Comparison of ENCODE assay signal across 14 cellular contexts in the genomic region with DNA sequence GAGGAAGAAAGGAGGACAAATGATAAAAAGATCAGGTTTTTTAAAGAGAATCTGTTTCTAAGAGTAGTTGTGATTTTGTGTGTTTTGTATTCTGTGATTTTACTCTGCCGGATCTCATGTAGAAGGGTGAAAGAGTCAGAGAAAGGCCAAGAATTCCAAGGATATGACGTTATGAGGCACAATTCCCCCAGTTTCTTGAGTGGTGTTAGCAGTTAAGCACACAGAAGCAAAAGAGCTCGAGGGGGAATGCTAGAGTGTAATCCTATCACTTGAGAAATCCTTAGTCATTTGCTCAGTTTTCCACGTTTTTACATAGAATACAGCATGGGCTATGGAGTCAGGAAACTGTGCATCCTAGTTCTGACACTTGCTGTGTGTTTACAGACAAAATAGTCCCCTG. TPM values are rescaled to one million over a fixed set of nuclear protein-coding genes. Genes with fewer than 3 reads are reported as not detected.
A peak's percentile ranks its signal among the peaks of the same experiment; 100 is the strongest.
DNase-seq lines count a peak whose midpoint lies in the region; ATAC-seq and TF ChIP-seq lines count a peak whose summit lies in the region.
"Had no signal": no experiment of that assay in that cellular context is flagged by ENCODE, and none has a peak within 500 bp of the region (broad histone marks: within the 10 kb centered on the region; RNA-seq: fewer than 3 reads in every experiment).

No MANE protein-coding gene starts in this region.

- peak; percentile 19 to 34 for ATAC-seq in left cardiac atrium
- ATAC-seq in thoracic aorta (ENCODE audit: insufficient number of reproducible peaks, low FRiP score, low read depth): peak; percentile 76
- ATAC-seq in stimulated activated naive CD8-positive, alpha-beta T cell treated with anti-CD3 and anti-CD28 coated beads, Interleukin-15, amount 100 ng/mL, for 72 hours: no peak
- ATAC-seq in WTC11: no peak
- ATAC-seq in GM21786 (IDR thresholded peaks at IDR 0.05; ENCODE audit: unreplicated experiment): no peak

- H3K27ac ChIP-seq in thoracic aorta: peak overlapping the region; percentile 16 to 35
- H3K27ac ChIP-seq: esophagus muscularis mucosa had no signal

- no peak overlapping the region for H3K27ac Mint-ChIP-seq in stimulated activated naive CD8-positive, alpha-beta T cell treated with anti-CD3 and anti-CD28 coated beads, Interleukin-15, amount 100 ng/mL, for 72 hours
- no peak overlapping the region for H3K27ac Mint-ChIP-seq in WTC11

- POLR2A ChIA-PET in WTC11 (lab: Charles Lee): no interaction called here

- CTCF ChIA-PET in WTC11 (lab: Charles Lee): interaction anchor here (1.6 kb wide), 1 partner anchor 432 kb away, joined by 5 read pairs; no protein-coding TSS in a partner anchor

- H3K27me3 Mint-ChIP-seq in stimulated activated naive CD8-positive, alpha-beta T cell treated with anti-CD3 and anti-CD28 coated beads, Interleukin-15, amount 100 ng/mL, for 72 hours: no peaks in the 10 kb centered on the region
- no peaks in the 10 kb centered on the region for H3K27me3 Mint-ChIP-seq in WTC11 (ENCODE audit: low read depth)

- no peak overlapping the region for H3K4me3 Mint-ChIP-seq in stimulated activated naive CD8-positive, alpha-beta T cell treated with anti-CD3 and anti-CD28 coated beads, Interleukin-15, amount 100 ng/mL, for 72 hours
- no peak overlapping the region for H3K4me3 Mint-ChIP-seq in WTC11
- H3K4me3 Mint-ChIP-seq: H9 had no signal

- no peaks in the 10 kb centered on the region for H3K9me3 Mint-ChIP-seq in stimulated activated naive CD8-positive, alpha-beta T cell treated with anti-CD3 and anti-CD28 coated beads, Interleukin-15, amount 100 ng/mL, for 72 hours
- peaks cover 27% of the 10 kb centered on the region for H3K9me3 Mint-ChIP-seq in WTC11

- H3K4me1 ChIP-seq in thoracic aorta (ENCODE audit: control insufficient read depth in 1 of 2, low read depth in 2 of 2): peaks cover 10 to 24% of the 10 kb centered on the region in 2 donors

- intact Hi-C loops in left cardiac atrium (cut with DNase I): no loop called here

- H3K4me3 ChIP-seq in thoracic aorta: peak overlapping the region; percentile 17
- H3K4me3 ChIP-seq: esophagus muscularis mucosa, tibial nerve had no signal

- DNase-seq in HCEC 1CT (peak; percentile 90), astrocyte of the hippocampus (ENCODE audit: low read depth, low spot score) (peak; percentile 35), left cardiac atrium (no peak), thoracic aorta (ENCODE audit: low spot score) (no peak), Ammon's horn (ENCODE audit: low spot score) (no peak), WTC11 (ENCODE audit: low spot score) (no peak)
- no peak for DNase-seq in stimulated activated naive CD8-positive, alpha-beta T cell treated with anti-CD3 and anti-CD28 coated beads, Interleukin-15, amount 100 ng/mL, for 72 hours
- DNase-seq: activated gamma-delta T cell, H9, MV-4-11, OCI-M1 had no signal

- no peaks in the 10 kb centered on the region for H3K36me3 ChIP-seq in thoracic aorta

- H3K36me3 Mint-ChIP-seq in WTC11: peaks cover 19% of the 10 kb centered on the region

- TF ChIP-seq CTCF in thoracic aorta (IDR thresholded peaks at IDR 0.05) (no peak), WTC11 (IDR thresholded peaks at IDR 0.05) (no peak)

- no peaks in the 10 kb centered on the region for H3K4me1 Mint-ChIP-seq in stimulated activated naive CD8-positive, alpha-beta T cell treated with anti-CD3 and anti-CD28 coated beads, Interleukin-15, amount 100 ng/mL, for 72 hours
- H3K4me1 Mint-ChIP-seq in WTC11: peaks cover 5% of the 10 kb centered on the region

- H3K27me3 ChIP-seq in thoracic aorta (replicated peaks; ENCODE audit: insufficient read depth): no peaks in the 10 kb centered on the region
- H3K27me3 ChIP-seq: esophagus muscularis mucosa, tibial nerve had no signal

- H3K9me3 ChIP-seq in thoracic aorta: no peaks in the 10 kb centered on the region
- H3K9me3 ChIP-seq: esophagus muscularis mucosa, tibial nerve had no signal

TF ChIP-seq in WTC11, 78 proteins besides CTCF, POLR2A, EP300 and RAD21 (continues in another document):
- TF ChIP-seq, protein P1, sequence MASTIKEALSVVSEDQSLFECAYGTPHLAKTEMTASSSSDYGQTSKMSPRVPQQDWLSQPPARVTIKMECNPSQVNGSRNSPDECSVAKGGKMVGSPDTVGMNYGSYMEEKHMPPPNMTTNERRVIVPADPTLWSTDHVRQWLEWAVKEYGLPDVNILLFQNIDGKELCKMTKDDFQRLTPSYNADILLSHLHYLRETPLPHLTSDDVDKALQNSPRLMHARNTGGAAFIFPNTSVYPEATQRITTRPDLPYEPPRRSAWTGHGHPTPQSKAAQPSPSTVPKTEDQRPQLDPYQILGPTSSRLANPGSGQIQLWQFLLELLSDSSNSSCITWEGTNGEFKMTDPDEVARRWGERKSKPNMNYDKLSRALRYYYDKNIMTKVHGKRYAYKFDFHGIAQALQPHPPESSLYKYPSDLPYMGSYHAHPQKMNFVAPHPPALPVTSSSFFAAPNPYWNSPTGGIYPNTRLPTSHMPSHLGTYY (CRISPR knock-in tag; IDR thresholded peaks at IDR 0.05): no peak
- TF ChIP-seq FOXP1 (CRISPR knock-in tag; IDR thresholded peaks at IDR 0.05; ENCODE audit: borderline replicate concordance) (no peak), EMX1 (CRISPR knock-in tag; IDR thresholded peaks at IDR 0.05) (no peak), SP1 (CRISPR knock-in tag; conservative IDR thresholded peaks at IDR 0.05) (no peak), ZBTB21 (CRISPR knock-in tag; IDR thresholded peaks at IDR 0.05; ENCODE audit: borderline replicate concordance) (no peak)
- TF ChIP-seq, protein P2, sequence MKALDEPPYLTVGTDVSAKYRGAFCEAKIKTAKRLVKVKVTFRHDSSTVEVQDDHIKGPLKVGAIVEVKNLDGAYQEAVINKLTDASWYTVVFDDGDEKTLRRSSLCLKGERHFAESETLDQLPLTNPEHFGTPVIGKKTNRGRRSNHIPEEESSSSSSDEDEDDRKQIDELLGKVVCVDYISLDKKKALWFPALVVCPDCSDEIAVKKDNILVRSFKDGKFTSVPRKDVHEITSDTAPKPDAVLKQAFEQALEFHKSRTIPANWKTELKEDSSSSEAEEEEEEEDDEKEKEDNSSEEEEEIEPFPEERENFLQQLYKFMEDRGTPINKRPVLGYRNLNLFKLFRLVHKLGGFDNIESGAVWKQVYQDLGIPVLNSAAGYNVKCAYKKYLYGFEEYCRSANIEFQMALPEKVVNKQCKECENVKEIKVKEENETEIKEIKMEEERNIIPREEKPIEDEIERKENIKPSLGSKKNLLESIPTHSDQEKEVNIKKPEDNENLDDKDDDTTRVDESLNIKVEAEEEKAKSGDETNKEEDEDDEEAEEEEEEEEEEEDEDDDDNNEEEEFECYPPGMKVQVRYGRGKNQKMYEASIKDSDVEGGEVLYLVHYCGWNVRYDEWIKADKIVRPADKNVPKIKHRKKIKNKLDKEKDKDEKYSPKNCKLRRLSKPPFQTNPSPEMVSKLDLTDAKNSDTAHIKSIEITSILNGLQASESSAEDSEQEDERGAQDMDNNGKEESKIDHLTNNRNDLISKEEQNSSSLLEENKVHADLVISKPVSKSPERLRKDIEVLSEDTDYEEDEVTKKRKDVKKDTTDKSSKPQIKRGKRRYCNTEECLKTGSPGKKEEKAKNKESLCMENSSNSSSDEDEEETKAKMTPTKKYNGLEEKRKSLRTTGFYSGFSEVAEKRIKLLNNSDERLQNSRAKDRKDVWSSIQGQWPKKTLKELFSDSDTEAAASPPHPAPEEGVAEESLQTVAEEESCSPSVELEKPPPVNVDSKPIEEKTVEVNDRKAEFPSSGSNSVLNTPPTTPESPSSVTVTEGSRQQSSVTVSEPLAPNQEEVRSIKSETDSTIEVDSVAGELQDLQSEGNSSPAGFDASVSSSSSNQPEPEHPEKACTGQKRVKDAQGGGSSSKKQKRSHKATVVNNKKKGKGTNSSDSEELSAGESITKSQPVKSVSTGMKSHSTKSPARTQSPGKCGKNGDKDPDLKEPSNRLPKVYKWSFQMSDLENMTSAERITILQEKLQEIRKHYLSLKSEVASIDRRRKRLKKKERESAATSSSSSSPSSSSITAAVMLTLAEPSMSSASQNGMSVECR (CRISPR knock-in tag; IDR thresholded peaks at IDR 0.05; ENCODE audit: borderline replicate concordance): no peak
- TF ChIP-seq, protein P3, sequence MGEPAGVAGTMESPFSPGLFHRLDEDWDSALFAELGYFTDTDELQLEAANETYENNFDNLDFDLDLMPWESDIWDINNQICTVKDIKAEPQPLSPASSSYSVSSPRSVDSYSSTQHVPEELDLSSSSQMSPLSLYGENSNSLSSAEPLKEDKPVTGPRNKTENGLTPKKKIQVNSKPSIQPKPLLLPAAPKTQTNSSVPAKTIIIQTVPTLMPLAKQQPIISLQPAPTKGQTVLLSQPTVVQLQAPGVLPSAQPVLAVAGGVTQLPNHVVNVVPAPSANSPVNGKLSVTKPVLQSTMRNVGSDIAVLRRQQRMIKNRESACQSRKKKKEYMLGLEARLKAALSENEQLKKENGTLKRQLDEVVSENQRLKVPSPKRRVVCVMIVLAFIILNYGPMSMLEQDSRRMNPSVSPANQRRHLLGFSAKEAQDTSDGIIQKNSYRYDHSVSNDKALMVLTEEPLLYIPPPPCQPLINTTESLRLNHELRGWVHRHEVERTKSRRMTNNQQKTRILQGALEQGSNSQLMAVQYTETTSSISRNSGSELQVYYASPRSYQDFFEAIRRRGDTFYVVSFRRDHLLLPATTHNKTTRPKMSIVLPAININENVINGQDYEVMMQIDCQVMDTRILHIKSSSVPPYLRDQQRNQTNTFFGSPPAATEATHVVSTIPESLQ (CRISPR knock-in tag; IDR thresholded peaks at IDR 0.05): no peak
- TF ChIP-seq, protein P4, sequence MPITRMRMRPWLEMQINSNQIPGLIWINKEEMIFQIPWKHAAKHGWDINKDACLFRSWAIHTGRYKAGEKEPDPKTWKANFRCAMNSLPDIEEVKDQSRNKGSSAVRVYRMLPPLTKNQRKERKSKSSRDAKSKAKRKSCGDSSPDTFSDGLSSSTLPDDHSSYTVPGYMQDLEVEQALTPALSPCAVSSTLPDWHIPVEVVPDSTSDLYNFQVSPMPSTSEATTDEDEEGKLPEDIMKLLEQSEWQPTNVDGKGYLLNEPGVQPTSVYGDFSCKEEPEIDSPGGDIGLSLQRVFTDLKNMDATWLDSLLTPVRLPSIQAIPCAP (CRISPR knock-in tag; IDR thresholded peaks at IDR 0.05): no peak

RNA-seq across cellular contexts. Expression of a gene that starts 34.8 kb away (rescaled TPM):
- total RNA-seq in left cardiac atrium: 1 to 10 TPM; 5.5 to 6.8 TPM
- total RNA-seq in thoracic aorta: 10 to 100 TPM in 1 of 2 donors, 1 to 10 TPM in 1; 8.3 to 12.2 TPM
- 9.8 to 14.7 TPM (median 10.5 TPM) in 3 replicates for total RNA-seq in WTC11 (2021)

RNA-seq across cellular contexts. Expression of a gene that starts 34.9 kb away (rescaled TPM):
- total RNA-seq in left cardiac atrium: 1 to 10 TPM in 1 of 2 donors, under 1 TPM in 1; 0.29 to 1.2 TPM
- total RNA-seq in thoracic aorta: 1 to 10 TPM in 1 of 2 donors, not detected in 1; 1.6 TPM
- total RNA-seq in WTC11 (2021): 36.6 to 43.0 TPM (median 36.9 TPM) in 3 replicates

Comparison
In these comparisons a context has a peak if more than half of its experiments do, and no peak if none do; other contexts are left out.
1. DNase-seq: peak in HCEC 1CT (single experiment) and astrocyte of the hippocampus (single experiment); none in left cardiac atrium (single experiment), thoracic aorta (single experiment), Ammon's horn (single experiment), stimulated activated naive CD8-positive, alpha-beta T cell treated with anti-CD3 and anti-CD28 coated beads, Interleukin-15, amount 100 ng/mL, for 72 hours (0 of 2) and WTC11 (single experiment).
2. ATAC-seq: peak in left cardiac atrium (2 of 2) and thoracic aorta (single experiment); none in stimulated activated naive CD8-positive, alpha-beta T cell treated with anti-CD3 and anti-CD28 coated beads, Interleukin-15, amount 100 ng/mL, for 72 hours (single experiment), WTC11 (single experiment) and GM21786 (single experiment).
3. RNA of a gene that starts 34.9 kb away (total RNA-seq): 36.6 to 43.0 TPM in WTC11; 1.6 TPM in thoracic aorta and 0.29 to 1.2 TPM in left cardiac atrium; every median in the first group is over 10 times any median in the second.